8 cellular contexts compared by ENCODE assay signal in the genomic region with DNA sequence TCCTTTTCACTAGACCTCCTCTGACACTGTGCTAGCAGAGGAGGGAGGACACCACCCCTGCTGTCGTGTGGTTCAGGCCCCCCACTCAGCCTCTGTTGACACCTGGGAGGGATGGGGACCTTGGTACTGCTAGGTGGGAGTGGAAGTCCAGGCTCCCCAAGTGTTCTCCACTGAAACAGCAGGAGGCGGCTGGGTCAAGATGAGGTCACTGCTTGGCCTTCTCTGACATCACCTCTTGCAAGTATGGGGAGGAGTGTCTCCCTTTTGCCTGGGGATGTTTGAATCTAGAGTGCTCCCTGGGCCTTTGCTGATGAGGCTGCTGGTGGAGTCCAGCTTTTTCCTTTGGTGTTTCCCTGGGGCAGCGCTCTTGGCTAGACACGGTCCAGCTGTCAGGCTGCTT.
"Had no signal": no experiment of that assay in that cellular context is flagged by ENCODE, and none has a peak within 500 bp of the region (broad histone marks: within the 10 kb centered on the region; RNA-seq: fewer than 3 reads in every experiment).

No MANE protein-coding gene starts in this region.

- FAIRE-seq: HepG2, HTR-8/SVneo had no signal

- DNase-seq: GM23248, GOT3, H9, HCEC 1CT, HFFc6, KG1 had no signal

- H2AFZ ChIP-seq: GM23248 had no signal

- H3K4me3 ChIP-seq: GM23248 had no signal

- ATAC-seq: HepG2 had no signal

- H3K9ac ChIP-seq: GM23248 had no signal

- H3K27ac ChIP-seq: GM23248 had no signal
